ENCODE assay signal across 1 cellular context in genomic region chr12:98543701-98544100, GRCh38.
TF ChIP-seq lines count a peak whose summit lies in the region.

No MANE protein-coding gene starts in this region.

TF ChIP-seq in GM23338, 12 proteins besides CTCF, POLR2A, EP300 and RAD21 (continued from another document):
- no peak for TF ChIP-seq ZNF462 (CRISPR knock-in tag; IDR thresholded peaks at IDR 0.05)
